In genomic region chr20:19917110-19917509, GRCh38 we compare ENCODE assay signal across 21 cellular contexts.
DNase-seq lines count a peak whose midpoint lies in the region; ATAC-seq and TF ChIP-seq lines count a peak whose summit lies in the region.
"Had no signal": no experiment of that assay in that cellular context is flagged by ENCODE, and none has a peak within 500 bp of the region (broad histone marks: within the 10 kb centered on the region; RNA-seq: fewer than 3 reads in every experiment).

No MANE protein-coding gene starts in this region.

- H2AFZ ChIP-seq in GM23338, result no peak overlapping the region
- no peak overlapping the region for H2AFZ ChIP-seq in neuronal stem cell (ENCODE audit: low read length)

- no peak overlapping the region for H2BK120ac ChIP-seq in neuronal stem cell (ENCODE audit: low read depth, low read length)

- H2BK5ac ChIP-seq in neuronal stem cell (ENCODE audit: low read length), result no peak overlapping the region

- H3K79me2 ChIP-seq in GM23338 (replicated peaks; ENCODE audit: insufficient read depth), result no peaks in the 10 kb centered on the region

- no peak overlapping the region for H3K23ac ChIP-seq in neuronal stem cell (ENCODE audit: low read depth, low read length, poor library complexity)

- no peaks in the 10 kb centered on the region for H3K36me3 Mint-ChIP-seq in GM23338 (ENCODE audit: low read depth)
- no peaks in the 10 kb centered on the region for H3K36me3 Mint-ChIP-seq in dendritic cell treated with granulocyte-macrophage colony-stimulating factor and Interleukin-4, amounts not matched to agents 40 ng/mL and 50 ng/mL, for 4 days (ENCODE audit: low read depth)

- H2AK5ac ChIP-seq in neuronal stem cell (ENCODE audit: low read depth, low read length), result no peak overlapping the region

- no peak overlapping the region for H3K4me3 ChIP-seq in GM23338
- no peak overlapping the region for H3K4me3 ChIP-seq in upper lobe of left lung
- H3K4me3 ChIP-seq in neuronal stem cell (ENCODE audit: low read length in 2 of 2), result no peak overlapping the region

- no peaks in the 10 kb centered on the region for H3K27me3 Mint-ChIP-seq in GM23338 (ENCODE audit: insufficient read depth, low read depth, poor library complexity)
- no peaks in the 10 kb centered on the region for H3K27me3 Mint-ChIP-seq in dendritic cell treated with granulocyte-macrophage colony-stimulating factor and Interleukin-4, amounts not matched to agents 40 ng/mL and 50 ng/mL, for 4 days

- H2BK12ac ChIP-seq in neuronal stem cell (ENCODE audit: low read length), result no peak overlapping the region

- H3K27ac ChIP-seq in GM23338 (ENCODE audit: low read depth), result no peak overlapping the region
- H3K27ac ChIP-seq in upper lobe of left lung, result peak overlapping the region in 3 of 4 donors; percentile 6 to 80 (median 62)
- no peak overlapping the region for H3K27ac ChIP-seq in neuronal stem cell (replicated peaks; ENCODE audit: low read length)
- H3K27ac ChIP-seq: HL-60 had no signal

- no peak overlapping the region for H4K8ac ChIP-seq in neuronal stem cell (ENCODE audit: low read depth, low read length)

- H3K4me2 ChIP-seq in GM23338 (0 out of 2 replicates have a peak overlapping the region, but pooled peaks have one; percentile 25), neuronal stem cell (ENCODE audit: insufficient read depth, low read length, poor library complexity, severe bottlenecking) (no peak overlapping the region)
- H3K4me2 ChIP-seq: SK-N-SH had no signal

- no peak overlapping the region for H3K14ac ChIP-seq in neuronal stem cell (ENCODE audit: low read length)

- no peaks in the 10 kb centered on the region for H3K9me2 ChIP-seq in GM23338 (ENCODE audit: insufficient read depth)
- H3K9me2 ChIP-seq: SK-N-SH had no signal

- H3K9ac ChIP-seq in neuronal stem cell (ENCODE audit: low read depth, low read length, poor library complexity), result no peak overlapping the region
- H3K9ac ChIP-seq: SK-N-SH had no signal

- no peaks in the 10 kb centered on the region for H4K20me1 ChIP-seq in GM23338 (replicated peaks; ENCODE audit: insufficient read depth)

- ATAC-seq in GM23338 (no peak), upper lobe of left lung (ENCODE audit: low FRiP score in 2 of 2) (no peak)

- H3K9me3 ChIP-seq in upper lobe of left lung (no peaks in the 10 kb centered on the region), neuronal stem cell (replicated peaks in 1 of 2; ENCODE audit: control insufficient read depth in 2 of 2, insufficient read depth in 1 of 2, low read depth in 1 of 2, low read length in 2 of 2) (no peaks in the 10 kb centered on the region)
- H3K9me3 ChIP-seq: BE2C, SK-N-SH had no signal

- no peak overlapping the region for H3K27ac Mint-ChIP-seq in GM23338
- peak overlapping the region; percentile 98 for H3K27ac Mint-ChIP-seq in dendritic cell treated with granulocyte-macrophage colony-stimulating factor and Interleukin-4, amounts not matched to agents 40 ng/mL and 50 ng/mL, for 4 days
- H3K27ac Mint-ChIP-seq: CD4-positive, alpha-beta T cell had no signal

- no peak for TF ChIP-seq POLR2A in upper lobe of left lung (IDR thresholded peaks at IDR 0.05)

- H3K9me3 Mint-ChIP-seq in GM23338, result no peaks in the 10 kb centered on the region
- H3K9me3 Mint-ChIP-seq in dendritic cell treated with granulocyte-macrophage colony-stimulating factor and Interleukin-4, amounts not matched to agents 40 ng/mL and 50 ng/mL, for 4 days, result no peaks in the 10 kb centered on the region
- H3K9me3 Mint-ChIP-seq: CD4-positive, alpha-beta T cell had no signal

- no peak overlapping the region for H3K4me3 Mint-ChIP-seq in GM23338
- no peak overlapping the region for H3K4me3 Mint-ChIP-seq in dendritic cell treated with granulocyte-macrophage colony-stimulating factor and Interleukin-4, amounts not matched to agents 40 ng/mL and 50 ng/mL, for 4 days
- H3K4me3 Mint-ChIP-seq: CD4-positive, alpha-beta T cell had no signal

- H3K79me1 ChIP-seq in neuronal stem cell (ENCODE audit: low read depth, low read length), result no peaks in the 10 kb centered on the region

- no peaks in the 10 kb centered on the region for H3K36me3 ChIP-seq in GM23338 (ENCODE audit: insufficient read depth)
- H3K36me3 ChIP-seq in upper lobe of left lung, result peaks cover 0 to 7% (median 0%) of the 10 kb centered on the region in 4 donors
- no peaks in the 10 kb centered on the region for H3K36me3 ChIP-seq in neuronal stem cell (replicated peaks in 1 of 2; ENCODE audit: control insufficient read depth in 2 of 2, insufficient read depth in 2 of 2, low read length in 2 of 2)
- H3K36me3 ChIP-seq: BE2C had no signal

- H3K4ac ChIP-seq in neuronal stem cell (ENCODE audit: low read length), result no peak overlapping the region

- intact Hi-C loops in dendritic cell treated with granulocyte-macrophage colony-stimulating factor and Interleukin-4, amounts not matched to agents 40 ng/mL and 50 ng/mL, for 4 days (cut with micrococcal nuclease), result no loop called here

- H3F3A ChIP-seq in GM23338 (replicated peaks; ENCODE audit: low read depth), result no peaks in the 10 kb centered on the region

- TF ChIP-seq EP300 in upper lobe of left lung (IDR thresholded peaks at IDR 0.05), result no peak

- H3K27me3 ChIP-seq in GM23338 (ENCODE audit: insufficient read depth), result no peaks in the 10 kb centered on the region
- no peaks in the 10 kb centered on the region for H3K27me3 ChIP-seq in upper lobe of left lung
- H3K27me3 ChIP-seq in neuronal stem cell (ENCODE audit: control insufficient read depth in 3 of 3, insufficient read depth in 3 of 3, low read depth in 1 of 3, low read length in 3 of 3), result no peaks in the 10 kb centered on the region

- no peak overlapping the region for H4K91ac ChIP-seq in neuronal stem cell (ENCODE audit: low read depth, low read length, poor library complexity)

- H3K4me1 Mint-ChIP-seq in GM23338, result peaks cover 19% of the 10 kb centered on the region
- H3K4me1 Mint-ChIP-seq in dendritic cell treated with granulocyte-macrophage colony-stimulating factor and Interleukin-4, amounts not matched to agents 40 ng/mL and 50 ng/mL, for 4 days (ENCODE audit: low read depth), result peaks cover 80% of the 10 kb centered on the region

- no peak overlapping the region for H2BK15ac ChIP-seq in neuronal stem cell (ENCODE audit: low read length)

- TF ChIP-seq CTCF in GM23338 (conservative IDR thresholded peaks at IDR 0.05; ENCODE audit: low read depth in 2 of 2) (no peak), upper lobe of left lung (IDR thresholded peaks at IDR 0.05) (no peak)

- WGBS in upper lobe of left lung, 2 donors, result 61 to 66% methylated on average over 4 of the region's 4 CpGs
- no CpG with 5 or more reads among the region's 4 CpGs for WGBS in neuronal stem cell (ENCODE audit: extremely low coverage in 2 of 2, insufficient read length in 2 of 2, insufficient replicate concordance in 1 of 2), 2 donors

- no peak overlapping the region for H3K18ac ChIP-seq in neuronal stem cell (ENCODE audit: low read length)

- peaks cover 7% of the 10 kb centered on the region for H3K4me1 ChIP-seq in GM23338 (ENCODE audit: insufficient read depth)
- peaks cover 56 to 81% (median 69%) of the 10 kb centered on the region in 4 donors for H3K4me1 ChIP-seq in upper lobe of left lung
- H3K4me1 ChIP-seq in neuronal stem cell (ENCODE audit: control insufficient read depth in 2 of 2, insufficient read depth in 1 of 2, low read depth in 1 of 2, low read length in 2 of 2), result peaks cover 3 to 5% of the 10 kb centered on the region in 2 donors
- H3K4me1 ChIP-seq: BE2C had no signal

- peak; percentile 67 for DNase-seq in NCI-H2171 treated with DMSO at 0.1 percent for 48 hours (lab: John Stamatoyannopoulos, UW)
- DNase-seq in NCI-H2171 (lab: John Stamatoyannopoulos, UW), result no peak
- no peak for DNase-seq in GM23338 (ENCODE audit: low spot score)
- no peak for DNase-seq in upper lobe of left lung
- no peak for DNase-seq in cerebellum (ENCODE audit: low spot score)
- DNase-seq in neuronal stem cell (ENCODE audit: low spot score), result no peak
- DNase-seq: 8988T; ACHN; BE2C; CD4-positive, alpha-beta T cell; COR-L47; DMS79; NCI-H1105; NCI-H1436 treated with DMSO at 0.1 percent for 48 hours; NCI-H187 treated with DMSO at 0.1 percent for 48 hours; NCI-H446; NCI-H526; SK-N-SH; SW 1271 had no signal

TF ChIP-seq in GM23338, 12 proteins besides CTCF, POLR2A, EP300 and RAD21 (continues in another document):
- TF ChIP-seq CREB1 (CRISPR knock-in tag; IDR thresholded peaks at IDR 0.05; ENCODE audit: low read depth) (no peak), ZNF114 (CRISPR knock-in tag; IDR thresholded peaks at IDR 0.05) (no peak), EZH2phosphoT487 (IDR thresholded peaks at IDR 0.05; ENCODE audit: unreplicated experiment) (no peak), ZNF331 (CRISPR knock-in tag; IDR thresholded peaks at IDR 0.05; ENCODE audit: low read depth) (no peak)

Comparison
In these comparisons a context has a peak if more than half of its experiments do, and no peak if none do; other contexts are left out.
1. H3K27ac ChIP-seq: peak in upper lobe of left lung (3 of 4); none in GM23338 (single experiment) and neuronal stem cell (single experiment).